Comparison of ENCODE assay signal across 2 cellular contexts in the genomic region with DNA sequence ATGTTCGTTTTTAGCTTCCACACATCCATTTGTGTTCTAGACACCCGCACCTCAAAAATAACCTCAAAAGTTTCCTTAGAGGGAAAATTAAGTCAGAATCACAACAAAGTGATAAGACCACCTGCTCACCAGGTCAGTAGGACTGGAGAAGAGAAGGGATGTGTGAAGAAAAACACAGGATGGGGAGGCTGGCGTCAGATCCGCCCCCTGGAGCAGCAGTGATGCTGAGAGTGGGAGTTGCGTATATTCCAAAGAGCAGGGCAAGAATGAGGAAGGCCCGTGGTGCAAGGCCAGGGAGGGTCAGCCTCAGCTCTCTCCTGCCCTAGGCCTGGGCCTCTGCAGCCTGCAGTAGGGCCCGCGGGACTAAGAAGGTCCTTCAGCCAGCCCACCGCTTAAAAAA.
TF ChIP-seq lines count a peak whose summit lies in the region.

No MANE protein-coding gene starts in this region.

TF ChIP-seq in HepG2, 621 proteins besides CTCF, POLR2A, EP300 and RAD21:
- TF ChIP-seq NFKBIZ (CRISPR knock-in tag; IDR thresholded peaks at IDR 0.05) (no peak), ZFP82 (CRISPR knock-in tag; IDR thresholded peaks at IDR 0.05; ENCODE audit: borderline replicate concordance) (no peak), AHR (CRISPR knock-in tag; IDR thresholded peaks at IDR 0.05) (no peak), ZNF24 (IDR thresholded peaks at IDR 0.05) (no peak), ZFP36L1 (CRISPR knock-in tag; IDR thresholded peaks at IDR 0.05) (no peak), RBFOX2 (IDR thresholded peaks at IDR 0.05; ENCODE audit: low read depth, low read length) (no peak), ZNF589 (CRISPR knock-in tag; conservative IDR thresholded peaks at IDR 0.05) (no peak), JUND (CRISPR knock-in tag; IDR thresholded peaks at IDR 0.05) (no peak), ZNF83 (CRISPR knock-in tag; IDR thresholded peaks at IDR 0.05; ENCODE audit: borderline replicate concordance) (no peak), NBN (conservative IDR thresholded peaks at IDR 0.05) (no peak), NFYC (CRISPR knock-in tag; IDR thresholded peaks at IDR 0.05) (no peak), PAWR (CRISPR knock-in tag; IDR thresholded peaks at IDR 0.05; ENCODE audit: borderline replicate concordance) (no peak), KLF13 (CRISPR knock-in tag; IDR thresholded peaks at IDR 0.05) (no peak)
- TF ChIP-seq, protein P1, sequence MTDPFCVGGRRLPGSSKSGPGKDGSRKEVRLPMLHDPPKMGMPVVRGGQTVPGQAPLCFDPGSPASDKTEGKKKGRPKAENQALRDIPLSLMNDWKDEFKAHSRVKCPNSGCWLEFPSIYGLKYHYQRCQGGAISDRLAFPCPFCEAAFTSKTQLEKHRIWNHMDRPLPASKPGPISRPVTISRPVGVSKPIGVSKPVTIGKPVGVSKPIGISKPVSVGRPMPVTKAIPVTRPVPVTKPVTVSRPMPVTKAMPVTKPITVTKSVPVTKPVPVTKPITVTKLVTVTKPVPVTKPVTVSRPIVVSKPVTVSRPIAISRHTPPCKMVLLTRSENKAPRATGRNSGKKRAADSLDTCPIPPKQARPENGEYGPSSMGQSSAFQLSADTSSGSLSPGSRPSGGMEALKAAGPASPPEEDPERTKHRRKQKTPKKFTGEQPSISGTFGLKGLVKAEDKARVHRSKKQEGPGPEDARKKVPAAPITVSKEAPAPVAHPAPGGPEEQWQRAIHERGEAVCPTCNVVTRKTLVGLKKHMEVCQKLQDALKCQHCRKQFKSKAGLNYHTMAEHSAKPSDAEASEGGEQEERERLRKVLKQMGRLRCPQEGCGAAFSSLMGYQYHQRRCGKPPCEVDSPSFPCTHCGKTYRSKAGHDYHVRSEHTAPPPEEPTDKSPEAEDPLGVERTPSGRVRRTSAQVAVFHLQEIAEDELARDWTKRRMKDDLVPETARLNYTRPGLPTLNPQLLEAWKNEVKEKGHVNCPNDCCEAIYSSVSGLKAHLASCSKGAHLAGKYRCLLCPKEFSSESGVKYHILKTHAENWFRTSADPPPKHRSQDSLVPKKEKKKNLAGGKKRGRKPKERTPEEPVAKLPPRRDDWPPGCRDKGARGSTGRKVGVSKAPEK (CRISPR knock-in tag; IDR thresholded peaks at IDR 0.05; ENCODE audit: borderline replicate concordance): no peak
- TF ChIP-seq, protein P2, sequence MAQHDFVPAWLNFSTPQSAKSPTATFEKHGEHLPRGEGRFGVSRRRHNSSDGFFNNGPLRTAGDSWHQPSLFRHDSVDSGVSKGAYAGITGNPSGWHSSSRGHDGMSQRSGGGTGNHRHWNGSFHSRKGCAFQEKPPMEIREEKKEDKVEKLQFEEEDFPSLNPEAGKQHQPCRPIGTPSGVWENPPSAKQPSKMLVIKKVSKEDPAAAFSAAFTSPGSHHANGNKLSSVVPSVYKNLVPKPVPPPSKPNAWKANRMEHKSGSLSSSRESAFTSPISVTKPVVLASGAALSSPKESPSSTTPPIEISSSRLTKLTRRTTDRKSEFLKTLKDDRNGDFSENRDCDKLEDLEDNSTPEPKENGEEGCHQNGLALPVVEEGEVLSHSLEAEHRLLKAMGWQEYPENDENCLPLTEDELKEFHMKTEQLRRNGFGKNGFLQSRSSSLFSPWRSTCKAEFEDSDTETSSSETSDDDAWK (CRISPR knock-in tag; IDR thresholded peaks at IDR 0.05): no peak

TF ChIP-seq in GM23338, 12 proteins besides CTCF, POLR2A, EP300 and RAD21:
- no peak for TF ChIP-seq POLR2AphosphoS5 (IDR thresholded peaks at IDR 0.05; ENCODE audit: low read depth)
- TF ChIP-seq EZH2phosphoT487 (IDR thresholded peaks at IDR 0.05; ENCODE audit: unreplicated experiment): no peak
- no peak for TF ChIP-seq JUNB (IDR thresholded peaks at IDR 0.05; ENCODE audit: unreplicated experiment)
- TF ChIP-seq, protein P3, sequence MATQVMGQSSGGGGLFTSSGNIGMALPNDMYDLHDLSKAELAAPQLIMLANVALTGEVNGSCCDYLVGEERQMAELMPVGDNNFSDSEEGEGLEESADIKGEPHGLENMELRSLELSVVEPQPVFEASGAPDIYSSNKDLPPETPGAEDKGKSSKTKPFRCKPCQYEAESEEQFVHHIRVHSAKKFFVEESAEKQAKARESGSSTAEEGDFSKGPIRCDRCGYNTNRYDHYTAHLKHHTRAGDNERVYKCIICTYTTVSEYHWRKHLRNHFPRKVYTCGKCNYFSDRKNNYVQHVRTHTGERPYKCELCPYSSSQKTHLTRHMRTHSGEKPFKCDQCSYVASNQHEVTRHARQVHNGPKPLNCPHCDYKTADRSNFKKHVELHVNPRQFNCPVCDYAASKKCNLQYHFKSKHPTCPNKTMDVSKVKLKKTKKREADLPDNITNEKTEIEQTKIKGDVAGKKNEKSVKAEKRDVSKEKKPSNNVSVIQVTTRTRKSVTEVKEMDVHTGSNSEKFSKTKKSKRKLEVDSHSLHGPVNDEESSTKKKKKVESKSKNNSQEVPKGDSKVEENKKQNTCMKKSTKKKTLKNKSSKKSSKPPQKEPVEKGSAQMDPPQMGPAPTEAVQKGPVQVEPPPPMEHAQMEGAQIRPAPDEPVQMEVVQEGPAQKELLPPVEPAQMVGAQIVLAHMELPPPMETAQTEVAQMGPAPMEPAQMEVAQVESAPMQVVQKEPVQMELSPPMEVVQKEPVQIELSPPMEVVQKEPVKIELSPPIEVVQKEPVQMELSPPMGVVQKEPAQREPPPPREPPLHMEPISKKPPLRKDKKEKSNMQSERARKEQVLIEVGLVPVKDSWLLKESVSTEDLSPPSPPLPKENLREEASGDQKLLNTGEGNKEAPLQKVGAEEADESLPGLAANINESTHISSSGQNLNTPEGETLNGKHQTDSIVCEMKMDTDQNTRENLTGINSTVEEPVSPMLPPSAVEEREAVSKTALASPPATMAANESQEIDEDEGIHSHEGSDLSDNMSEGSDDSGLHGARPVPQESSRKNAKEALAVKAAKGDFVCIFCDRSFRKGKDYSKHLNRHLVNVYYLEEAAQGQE (IDR thresholded peaks at IDR 0.05; ENCODE audit: unreplicated experiment): no peak
- TF ChIP-seq ZNF114 (CRISPR knock-in tag; IDR thresholded peaks at IDR 0.05): no peak
- no peak for TF ChIP-seq ZNF331 (CRISPR knock-in tag; IDR thresholded peaks at IDR 0.05; ENCODE audit: low read depth)
- TF ChIP-seq, protein P4, sequence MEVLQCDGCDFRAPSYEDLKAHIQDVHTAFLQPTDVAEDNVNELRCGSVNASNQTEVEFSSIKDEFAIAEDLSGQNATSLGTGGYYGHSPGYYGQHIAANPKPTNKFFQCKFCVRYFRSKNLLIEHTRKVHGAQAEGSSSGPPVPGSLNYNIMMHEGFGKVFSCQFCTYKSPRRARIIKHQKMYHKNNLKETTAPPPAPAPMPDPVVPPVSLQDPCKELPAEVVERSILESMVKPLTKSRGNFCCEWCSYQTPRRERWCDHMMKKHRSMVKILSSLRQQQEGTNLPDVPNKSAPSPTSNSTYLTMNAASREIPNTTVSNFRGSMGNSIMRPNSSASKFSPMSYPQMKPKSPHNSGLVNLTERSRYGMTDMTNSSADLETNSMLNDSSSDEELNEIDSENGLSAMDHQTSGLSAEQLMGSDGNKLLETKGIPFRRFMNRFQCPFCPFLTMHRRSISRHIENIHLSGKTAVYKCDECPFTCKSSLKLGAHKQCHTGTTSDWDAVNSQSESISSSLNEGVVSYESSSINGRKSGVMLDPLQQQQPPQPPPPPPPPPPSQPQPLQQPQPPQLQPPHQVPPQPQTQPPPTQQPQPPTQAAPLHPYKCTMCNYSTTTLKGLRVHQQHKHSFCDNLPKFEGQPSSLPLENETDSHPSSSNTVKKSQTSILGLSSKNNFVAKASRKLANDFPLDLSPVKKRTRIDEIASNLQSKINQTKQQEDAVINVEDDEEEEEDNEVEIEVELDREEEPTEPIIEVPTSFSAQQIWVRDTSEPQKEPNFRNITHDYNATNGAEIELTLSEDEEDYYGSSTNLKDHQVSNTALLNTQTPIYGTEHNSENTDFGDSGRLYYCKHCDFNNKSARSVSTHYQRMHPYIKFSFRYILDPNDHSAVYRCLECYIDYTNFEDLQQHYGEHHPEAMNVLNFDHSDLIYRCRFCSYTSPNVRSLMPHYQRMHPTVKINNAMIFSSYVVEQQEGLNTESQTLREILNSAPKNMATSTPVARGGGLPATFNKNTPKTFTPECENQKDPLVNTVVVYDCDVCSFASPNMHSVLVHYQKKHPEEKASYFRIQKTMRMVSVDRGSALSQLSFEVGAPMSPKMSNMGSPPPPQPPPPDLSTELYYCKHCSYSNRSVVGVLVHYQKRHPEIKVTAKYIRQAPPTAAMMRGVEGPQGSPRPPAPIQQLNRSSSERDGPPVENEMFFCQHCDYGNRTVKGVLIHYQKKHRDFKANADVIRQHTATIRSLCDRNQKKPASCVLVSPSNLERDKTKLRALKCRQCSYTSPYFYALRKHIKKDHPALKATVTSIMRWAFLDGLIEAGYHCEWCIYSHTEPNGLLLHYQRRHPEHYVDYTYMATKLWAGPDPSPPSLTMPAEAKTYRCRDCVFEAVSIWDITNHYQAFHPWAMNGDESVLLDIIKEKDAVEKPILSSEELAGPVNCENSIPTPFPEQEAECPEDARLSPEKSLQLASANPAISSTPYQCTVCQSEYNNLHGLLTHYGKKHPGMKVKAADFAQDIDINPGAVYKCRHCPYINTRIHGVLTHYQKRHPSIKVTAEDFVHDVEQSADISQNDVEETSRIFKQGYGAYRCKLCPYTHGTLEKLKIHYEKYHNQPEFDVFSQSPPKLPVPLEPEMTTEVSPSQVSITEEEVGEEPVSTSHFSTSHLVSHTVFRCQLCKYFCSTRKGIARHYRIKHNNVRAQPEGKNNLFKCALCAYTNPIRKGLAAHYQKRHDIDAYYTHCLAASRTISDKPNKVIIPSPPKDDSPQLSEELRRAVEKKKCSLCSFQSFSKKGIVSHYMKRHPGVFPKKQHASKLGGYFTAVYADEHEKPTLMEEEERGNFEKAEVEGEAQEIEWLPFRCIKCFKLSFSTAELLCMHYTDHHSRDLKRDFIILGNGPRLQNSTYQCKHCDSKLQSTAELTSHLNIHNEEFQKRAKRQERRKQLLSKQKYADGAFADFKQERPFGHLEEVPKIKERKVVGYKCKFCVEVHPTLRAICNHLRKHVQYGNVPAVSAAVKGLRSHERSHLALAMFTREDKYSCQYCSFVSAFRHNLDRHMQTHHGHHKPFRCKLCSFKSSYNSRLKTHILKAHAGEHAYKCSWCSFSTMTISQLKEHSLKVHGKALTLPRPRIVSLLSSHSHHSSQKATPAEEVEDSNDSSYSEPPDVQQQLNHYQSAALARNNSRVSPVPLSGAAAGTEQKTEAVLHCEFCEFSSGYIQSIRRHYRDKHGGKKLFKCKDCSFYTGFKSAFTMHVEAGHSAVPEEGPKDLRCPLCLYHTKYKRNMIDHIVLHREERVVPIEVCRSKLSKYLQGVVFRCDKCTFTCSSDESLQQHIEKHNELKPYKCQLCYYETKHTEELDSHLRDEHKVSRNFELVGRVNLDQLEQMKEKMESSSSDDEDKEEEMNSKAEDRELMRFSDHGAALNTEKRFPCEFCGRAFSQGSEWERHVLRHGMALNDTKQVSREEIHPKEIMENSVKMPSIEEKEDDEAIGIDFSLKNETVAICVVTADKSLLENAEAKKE (CRISPR knock-in tag; IDR thresholded peaks at IDR 0.05): no peak
